12 cellular contexts compared by ENCODE assay signal in genomic region chr19:8397291-8397690, GRCh38. TPM values are rescaled to one million over a fixed set of nuclear protein-coding genes. Genes with fewer than 3 reads are reported as not detected.
DNase-seq lines count a peak whose midpoint lies in the region; ATAC-seq and TF ChIP-seq lines count a peak whose summit lies in the region.
"Had no signal": no experiment of that assay in that cellular context is flagged by ENCODE, and none has a peak within 500 bp of the region (broad histone marks: within the 10 kb centered on the region; RNA-seq: fewer than 3 reads in every experiment).

No MANE protein-coding gene starts in this region.

- H3K4me1 ChIP-seq in DND-41 (ENCODE audit: insufficient read depth, low read length) = peaks cover 2% of the 10 kb centered on the region; the same call in 1 of the 2 replicates

- H3K4me3 ChIP-seq in DND-41 (ENCODE audit: low read depth in 1 of 2, low read length in 2 of 2) = no peak overlapping the region
- H3K4me3 ChIP-seq: ascending aorta had no signal

- peaks cover 83% of the 10 kb centered on the region for H3K79me2 ChIP-seq in DND-41 (ENCODE audit: insufficient read depth, low read length)

- H3K4me2 ChIP-seq in DND-41 (ENCODE audit: insufficient read depth, low read length) = no peak overlapping the region

- peak overlapping the region; percentile 36; the same call in 1 of the 2 replicates for H3K27ac ChIP-seq in DND-41 (ENCODE audit: low read length)
- H3K27ac ChIP-seq in cingulate gyrus (ENCODE audit: low read depth, low read length) = peak overlapping the region; percentile 72

- peak overlapping the region; percentile 89 for H3K27ac Mint-ChIP-seq in neural crest cell (ENCODE audit: unreplicated experiment)

- DNase-seq in DND-41 = no peak
- DNase-seq in M059J (ENCODE audit: low read depth) = peak; percentile 21
- no peak for DNase-seq in neural crest cell (ENCODE audit: low read depth, low spot score)
- DNase-seq in T-helper 1 cell = no peak
- no peak for DNase-seq in DMS 273 treated with DMSO at 0.1 percent for 48 hours (lab: John Stamatoyannopoulos, UW)
- DNase-seq: naive B cell, NCI-H1048, NCI-H774 had no signal

- TF ChIP-seq CTCF in DND-41 (IDR thresholded peaks at IDR 0.05; ENCODE audit: borderline replicate concordance, extremely low read depth, low read length, poor library complexity, severe bottlenecking) = no peak
- no peak for TF ChIP-seq CTCF in neural crest cell (conservative IDR thresholded peaks at IDR 0.05)

- H3K4me3 Mint-ChIP-seq in neural crest cell = peak overlapping the region; percentile 11

- peaks cover 76% of the 10 kb centered on the region for H4K20me1 ChIP-seq in DND-41 (ENCODE audit: insufficient read depth, low read length)

- H3K9ac ChIP-seq in DND-41 (ENCODE audit: low read depth, low read length) = no peak overlapping the region

- H3K9me3 Mint-ChIP-seq in neural crest cell = no peaks in the 10 kb centered on the region
- H3K9me3 Mint-ChIP-seq: naive B cell had no signal

- no peaks in the 10 kb centered on the region for H3K27me3 Mint-ChIP-seq in neural crest cell (ENCODE audit: low read depth)
- H3K27me3 Mint-ChIP-seq: naive B cell had no signal

- H3K27me3 ChIP-seq in DND-41 (ENCODE audit: insufficient read depth, low read length, poor library complexity) = no peaks in the 10 kb centered on the region
- H3K27me3 ChIP-seq: ascending aorta had no signal

- no peaks in the 10 kb centered on the region for H3K9me3 ChIP-seq in DND-41 (ENCODE audit: insufficient read depth, low read length, severe bottlenecking)
- H3K9me3 ChIP-seq: ascending aorta had no signal

- peaks cover 29% of the 10 kb centered on the region for H3K36me3 ChIP-seq in DND-41 (ENCODE audit: insufficient read depth, low read length)

- H3K36me3 Mint-ChIP-seq in neural crest cell (ENCODE audit: low read depth) = no peaks in the 10 kb centered on the region
- H3K36me3 Mint-ChIP-seq: naive B cell had no signal

- H3K4me1 Mint-ChIP-seq in neural crest cell = peaks cover 15% of the 10 kb centered on the region

- no peak overlapping the region for H2AFZ ChIP-seq in DND-41 (ENCODE audit: low read depth, low read length)

- ATAC-seq in DND-41 (ENCODE audit: insufficient read depth, low read depth) (no peak), HG03045 (IDR thresholded peaks at IDR 0.05; ENCODE audit: unreplicated experiment) (no peak), HG03354 (IDR thresholded peaks at IDR 0.05; ENCODE audit: poor library complexity, severe bottlenecking, unreplicated experiment) (no peak)

RNA-seq across cellular contexts. Expression of gene RAB11B, which starts 7.1 kb away (rescaled TPM):
- 10.8 and 16.5 TPM in 2 replicates for total RNA-seq in M059J (2014; rRNA removed; shearing (Covaris generic))
- total RNA-seq in neural crest cell = 121 and 135 TPM in 2 replicates

RNA-seq across cellular contexts. Expression of gene MARCHF2, which starts 15.8 kb away (rescaled TPM):
- total RNA-seq in M059J (2014; rRNA removed; shearing (Covaris generic)) = 30.5 and 43.3 TPM in 2 replicates
- total RNA-seq in neural crest cell = 13.6 and 14.6 TPM in 2 replicates

RNA-seq across cellular contexts. Expression of gene ANGPTL4, which starts 33.3 kb away (rescaled TPM):
- 0.27 and 0.91 TPM in 2 replicates for total RNA-seq in M059J (2014; rRNA removed; shearing (Covaris generic))
- total RNA-seq in neural crest cell = not detected in 2 replicates

RNA-seq across cellular contexts. Expression of gene HNRNPM, which starts 47.5 kb away (rescaled TPM):
- total RNA-seq in M059J (2014; rRNA removed; shearing (Covaris generic)) = 40.5 and 68.3 TPM in 2 replicates
- 493 and 498 TPM in 2 replicates for total RNA-seq in neural crest cell

RNA-seq across cellular contexts. Expression of gene KANK3, which starts 54.2 kb away (rescaled TPM):
- total RNA-seq in M059J (2014; rRNA removed; shearing (Covaris generic)) = 0.74 TPM in 1 of 2 replicates, not detected in the other
- total RNA-seq in neural crest cell = 0.66 and 0.77 TPM in 2 replicates
